In the genomic region with DNA sequence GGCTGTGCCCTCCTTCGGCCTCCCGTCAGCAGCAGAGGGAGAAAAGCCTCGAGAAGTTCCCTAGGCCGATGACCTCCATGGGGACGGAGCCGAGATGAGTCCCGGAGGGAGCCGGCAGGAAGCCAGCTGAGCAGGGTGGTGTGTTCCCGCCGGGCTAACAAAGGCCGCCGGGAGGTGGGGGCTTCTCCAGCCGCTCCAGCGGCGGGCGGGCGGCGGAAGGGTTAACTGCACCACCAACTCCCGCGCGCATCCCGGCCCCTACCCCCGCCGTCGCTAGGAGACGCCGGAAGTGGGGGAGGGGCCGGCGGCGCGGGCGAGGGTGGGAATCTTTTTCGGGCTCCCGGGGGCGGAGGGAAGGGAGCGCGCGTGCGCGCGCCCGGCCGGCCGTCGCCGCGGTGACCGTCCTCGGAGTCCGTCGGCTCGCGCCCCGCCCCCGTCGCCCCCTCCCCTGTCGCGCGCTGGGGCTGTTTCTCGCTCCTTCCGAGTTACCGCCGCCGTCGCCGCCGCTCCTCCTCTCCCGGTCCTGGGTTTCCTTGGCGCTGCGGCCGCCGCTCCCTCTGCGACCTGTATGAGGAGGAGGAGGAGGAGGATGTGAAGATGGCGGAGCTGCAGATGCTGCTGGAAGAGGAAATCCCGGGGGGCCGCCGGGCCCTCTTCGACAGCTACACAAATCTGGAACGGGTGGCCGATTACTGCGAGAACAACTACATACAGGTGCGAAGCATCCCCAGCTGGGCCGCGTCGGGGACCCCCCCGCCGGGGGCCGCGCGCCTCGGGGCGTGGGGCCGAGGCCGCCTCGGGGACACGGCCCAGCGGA, we compare ENCODE assay signal across 8 cellular contexts. TPM values are rescaled to one million over a fixed set of nuclear protein-coding genes. Genes with fewer than 3 reads are reported as not detected.
A peak's percentile ranks its signal among the peaks of the same experiment; 100 is the strongest.
DNase-seq lines count a peak whose midpoint lies in the region; ATAC-seq and TF ChIP-seq lines count a peak whose summit lies in the region.

A gene (plus strand): TSS at position 477 of the 817 bp plus-strand sequence. CDS start 121 bp downstream, at position 598.

- H3K4me1 Mint-ChIP-seq in WTC11 (peaks cover 29% of the 10 kb centered on the region), immature natural killer cell (peaks cover 17 to 27% of the 10 kb centered on the region in 2 donors)

- ATAC-seq in HG03025 (IDR thresholded peaks at IDR 0.05; ENCODE audit: low FRiP score, unreplicated experiment) (peak; percentile 63), WTC11 (peak; percentile 93)

- POLR2A ChIA-PET in WTC11 (lab: Charles Lee): interaction anchor here (0.6 to 1.7 kb wide), 4 partner anchors 27 to 89 kb away, joined by 3 to 8 read pairs (median 4); a partner anchor contains a TSS

- H3K27ac Mint-ChIP-seq in WTC11: peak within 1 kb of the TSS; percentile 98
- peak within 1 kb of the TSS; percentile 75 to 93 (median 85) for H3K27ac Mint-ChIP-seq in immature natural killer cell

- H3K9me3 Mint-ChIP-seq in WTC11 (no peaks in the 10 kb centered on the region), immature natural killer cell (no peaks in the 10 kb centered on the region)

- TF ChIP-seq CTCF in WTC11 (IDR thresholded peaks at IDR 0.05): no peak

- DNase-seq in NK-92 treated with Interleukin-12 subunit alpha and Interleukin-12 subunit beta, amount 100 ng/mL, for 24 hours (lab: John Stamatoyannopoulos, UW): peak; percentile 50
- DNase-seq in NK-92 (lab: John Stamatoyannopoulos, UW; ENCODE audit: unreplicated experiment): no peak
- peak; percentile 92 for DNase-seq in NCI-H2171 (lab: John Stamatoyannopoulos, UW)
- DNase-seq in WTC11 (ENCODE audit: low spot score): peak; percentile 95
- DNase-seq in caudate nucleus (lab: John Stamatoyannopoulos, UW): peak; percentile 40 to 92 (median 80)
- DNase-seq in immature natural killer cell: peak; percentile 57 to 65 (median 65)
- DNase-seq in smooth muscle cell of the brain vasculature (ENCODE audit: low read depth, low spot score): peak; percentile 47

- no peaks in the 10 kb centered on the region for H3K27me3 Mint-ChIP-seq in WTC11 (ENCODE audit: low read depth)
- peaks cover 2 to 7% (median 4%) of the 10 kb centered on the region in 3 donors for H3K27me3 Mint-ChIP-seq in immature natural killer cell (ENCODE audit: low read depth in 3 of 3)

- CTCF ChIA-PET in WTC11 (lab: Charles Lee): interaction anchor here (1.0 kb wide), 1 partner anchor 89 kb away, joined by 3 read pairs; a partner anchor contains a TSS

- peak within 1 kb of the TSS; percentile 92 for H3K27ac ChIP-seq in caudate nucleus (ENCODE audit: low read depth, low read length)

- H3K4me3 Mint-ChIP-seq in WTC11 (peak within 1 kb of the TSS; percentile 90), immature natural killer cell (peak within 1 kb of the TSS; percentile 90 to 94 (median 93))

- no peaks in the 10 kb centered on the region for H3K36me3 Mint-ChIP-seq in WTC11
- no peaks in the 10 kb centered on the region for H3K36me3 Mint-ChIP-seq in immature natural killer cell

TF ChIP-seq in WTC11, 78 proteins besides CTCF, POLR2A, EP300 and RAD21 (continues in another document):
- TF ChIP-seq TP53 (CRISPR knock-in tag; IDR thresholded peaks at IDR 0.05) (peak; percentile 48; the same call in 1 of the 2 replicates), ETV6 (CRISPR knock-in tag; IDR thresholded peaks at IDR 0.05) (no peak), MYBL2 (CRISPR knock-in tag; IDR thresholded peaks at IDR 0.05) (peak; percentile 59; the same call in 1 of the 2 replicates), TEAD1 (CRISPR knock-in tag; IDR thresholded peaks at IDR 0.05) (no peak), ZNF317 (CRISPR knock-in tag; IDR thresholded peaks at IDR 0.05; ENCODE audit: borderline replicate concordance, low read depth) (no peak), TEAD4 (CRISPR knock-in tag; IDR thresholded peaks at IDR 0.05) (no peak)
- TF ChIP-seq, protein P1, sequence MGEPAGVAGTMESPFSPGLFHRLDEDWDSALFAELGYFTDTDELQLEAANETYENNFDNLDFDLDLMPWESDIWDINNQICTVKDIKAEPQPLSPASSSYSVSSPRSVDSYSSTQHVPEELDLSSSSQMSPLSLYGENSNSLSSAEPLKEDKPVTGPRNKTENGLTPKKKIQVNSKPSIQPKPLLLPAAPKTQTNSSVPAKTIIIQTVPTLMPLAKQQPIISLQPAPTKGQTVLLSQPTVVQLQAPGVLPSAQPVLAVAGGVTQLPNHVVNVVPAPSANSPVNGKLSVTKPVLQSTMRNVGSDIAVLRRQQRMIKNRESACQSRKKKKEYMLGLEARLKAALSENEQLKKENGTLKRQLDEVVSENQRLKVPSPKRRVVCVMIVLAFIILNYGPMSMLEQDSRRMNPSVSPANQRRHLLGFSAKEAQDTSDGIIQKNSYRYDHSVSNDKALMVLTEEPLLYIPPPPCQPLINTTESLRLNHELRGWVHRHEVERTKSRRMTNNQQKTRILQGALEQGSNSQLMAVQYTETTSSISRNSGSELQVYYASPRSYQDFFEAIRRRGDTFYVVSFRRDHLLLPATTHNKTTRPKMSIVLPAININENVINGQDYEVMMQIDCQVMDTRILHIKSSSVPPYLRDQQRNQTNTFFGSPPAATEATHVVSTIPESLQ (CRISPR knock-in tag; IDR thresholded peaks at IDR 0.05): no peak
- TF ChIP-seq, protein P2, sequence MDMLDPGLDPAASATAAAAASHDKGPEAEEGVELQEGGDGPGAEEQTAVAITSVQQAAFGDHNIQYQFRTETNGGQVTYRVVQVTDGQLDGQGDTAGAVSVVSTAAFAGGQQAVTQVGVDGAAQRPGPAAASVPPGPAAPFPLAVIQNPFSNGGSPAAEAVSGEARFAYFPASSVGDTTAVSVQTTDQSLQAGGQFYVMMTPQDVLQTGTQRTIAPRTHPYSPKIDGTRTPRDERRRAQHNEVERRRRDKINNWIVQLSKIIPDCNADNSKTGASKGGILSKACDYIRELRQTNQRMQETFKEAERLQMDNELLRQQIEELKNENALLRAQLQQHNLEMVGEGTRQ (CRISPR knock-in tag; IDR thresholded peaks at IDR 0.05): peak; percentile 44
- TF ChIP-seq, protein P3, sequence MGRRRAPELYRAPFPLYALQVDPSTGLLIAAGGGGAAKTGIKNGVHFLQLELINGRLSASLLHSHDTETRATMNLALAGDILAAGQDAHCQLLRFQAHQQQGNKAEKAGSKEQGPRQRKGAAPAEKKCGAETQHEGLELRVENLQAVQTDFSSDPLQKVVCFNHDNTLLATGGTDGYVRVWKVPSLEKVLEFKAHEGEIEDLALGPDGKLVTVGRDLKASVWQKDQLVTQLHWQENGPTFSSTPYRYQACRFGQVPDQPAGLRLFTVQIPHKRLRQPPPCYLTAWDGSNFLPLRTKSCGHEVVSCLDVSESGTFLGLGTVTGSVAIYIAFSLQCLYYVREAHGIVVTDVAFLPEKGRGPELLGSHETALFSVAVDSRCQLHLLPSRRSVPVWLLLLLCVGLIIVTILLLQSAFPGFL (CRISPR knock-in tag; IDR thresholded peaks at IDR 0.05; ENCODE audit: borderline replicate concordance): no peak
- TF ChIP-seq, protein P4, sequence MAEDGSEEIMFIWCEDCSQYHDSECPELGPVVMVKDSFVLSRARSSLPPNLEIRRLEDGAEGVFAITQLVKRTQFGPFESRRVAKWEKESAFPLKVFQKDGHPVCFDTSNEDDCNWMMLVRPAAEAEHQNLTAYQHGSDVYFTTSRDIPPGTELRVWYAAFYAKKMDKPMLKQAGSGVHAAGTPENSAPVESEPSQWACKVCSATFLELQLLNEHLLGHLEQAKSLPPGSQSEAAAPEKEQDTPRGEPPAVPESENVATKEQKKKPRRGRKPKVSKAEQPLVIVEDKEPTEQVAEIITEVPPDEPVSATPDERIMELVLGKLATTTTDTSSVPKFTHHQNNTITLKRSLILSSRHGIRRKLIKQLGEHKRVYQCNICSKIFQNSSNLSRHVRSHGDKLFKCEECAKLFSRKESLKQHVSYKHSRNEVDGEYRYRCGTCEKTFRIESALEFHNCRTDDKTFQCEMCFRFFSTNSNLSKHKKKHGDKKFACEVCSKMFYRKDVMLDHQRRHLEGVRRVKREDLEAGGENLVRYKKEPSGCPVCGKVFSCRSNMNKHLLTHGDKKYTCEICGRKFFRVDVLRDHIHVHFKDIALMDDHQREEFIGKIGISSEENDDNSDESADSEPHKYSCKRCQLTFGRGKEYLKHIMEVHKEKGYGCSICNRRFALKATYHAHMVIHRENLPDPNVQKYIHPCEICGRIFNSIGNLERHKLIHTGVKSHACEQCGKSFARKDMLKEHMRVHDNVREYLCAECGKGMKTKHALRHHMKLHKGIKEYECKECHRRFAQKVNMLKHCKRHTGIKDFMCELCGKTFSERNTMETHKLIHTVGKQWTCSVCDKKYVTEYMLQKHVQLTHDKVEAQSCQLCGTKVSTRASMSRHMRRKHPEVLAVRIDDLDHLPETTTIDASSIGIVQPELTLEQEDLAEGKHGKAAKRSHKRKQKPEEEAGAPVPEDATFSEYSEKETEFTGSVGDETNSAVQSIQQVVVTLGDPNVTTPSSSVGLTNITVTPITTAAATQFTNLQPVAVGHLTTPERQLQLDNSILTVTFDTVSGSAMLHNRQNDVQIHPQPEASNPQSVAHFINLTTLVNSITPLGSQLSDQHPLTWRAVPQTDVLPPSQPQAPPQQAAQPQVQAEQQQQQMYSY (CRISPR knock-in tag; IDR thresholded peaks at IDR 0.05): peak; percentile 40; the same call in 1 of the 2 replicates
- TF ChIP-seq, protein P5, sequence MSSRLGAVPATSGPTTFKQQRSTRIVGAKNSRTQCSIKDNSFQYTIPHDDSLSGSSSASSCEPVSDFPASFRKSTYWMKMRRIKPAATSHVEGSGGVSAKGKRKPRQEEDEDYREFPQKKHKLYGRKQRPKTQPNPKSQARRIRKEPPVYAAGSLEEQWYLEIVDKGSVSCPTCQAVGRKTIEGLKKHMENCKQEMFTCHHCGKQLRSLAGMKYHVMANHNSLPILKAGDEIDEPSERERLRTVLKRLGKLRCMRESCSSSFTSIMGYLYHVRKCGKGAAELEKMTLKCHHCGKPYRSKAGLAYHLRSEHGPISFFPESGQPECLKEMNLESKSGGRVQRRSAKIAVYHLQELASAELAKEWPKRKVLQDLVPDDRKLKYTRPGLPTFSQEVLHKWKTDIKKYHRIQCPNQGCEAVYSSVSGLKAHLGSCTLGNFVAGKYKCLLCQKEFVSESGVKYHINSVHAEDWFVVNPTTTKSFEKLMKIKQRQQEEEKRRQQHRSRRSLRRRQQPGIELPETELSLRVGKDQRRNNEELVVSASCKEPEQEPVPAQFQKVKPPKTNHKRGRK (CRISPR knock-in tag; IDR thresholded peaks at IDR 0.05; ENCODE audit: borderline replicate concordance): no peak
- TF ChIP-seq, protein P6, sequence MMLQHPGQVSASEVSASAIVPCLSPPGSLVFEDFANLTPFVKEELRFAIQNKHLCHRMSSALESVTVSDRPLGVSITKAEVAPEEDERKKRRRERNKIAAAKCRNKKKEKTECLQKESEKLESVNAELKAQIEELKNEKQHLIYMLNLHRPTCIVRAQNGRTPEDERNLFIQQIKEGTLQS (CRISPR knock-in tag; conservative IDR thresholded peaks at IDR 0.05): no peak

RNA-seq across cellular contexts. Expression of the gene that starts here (rescaled TPM):
- 121 to 134 TPM (median 132 TPM) in 3 replicates for total RNA-seq in WTC11 (2021)
- 10 to 100 TPM; 17.3 to 19.0 (median 17.6) TPM for polyA plus RNA-seq in immature natural killer cell
